Comparison of ENCODE assay signal across 17 cellular contexts in the genomic region with DNA sequence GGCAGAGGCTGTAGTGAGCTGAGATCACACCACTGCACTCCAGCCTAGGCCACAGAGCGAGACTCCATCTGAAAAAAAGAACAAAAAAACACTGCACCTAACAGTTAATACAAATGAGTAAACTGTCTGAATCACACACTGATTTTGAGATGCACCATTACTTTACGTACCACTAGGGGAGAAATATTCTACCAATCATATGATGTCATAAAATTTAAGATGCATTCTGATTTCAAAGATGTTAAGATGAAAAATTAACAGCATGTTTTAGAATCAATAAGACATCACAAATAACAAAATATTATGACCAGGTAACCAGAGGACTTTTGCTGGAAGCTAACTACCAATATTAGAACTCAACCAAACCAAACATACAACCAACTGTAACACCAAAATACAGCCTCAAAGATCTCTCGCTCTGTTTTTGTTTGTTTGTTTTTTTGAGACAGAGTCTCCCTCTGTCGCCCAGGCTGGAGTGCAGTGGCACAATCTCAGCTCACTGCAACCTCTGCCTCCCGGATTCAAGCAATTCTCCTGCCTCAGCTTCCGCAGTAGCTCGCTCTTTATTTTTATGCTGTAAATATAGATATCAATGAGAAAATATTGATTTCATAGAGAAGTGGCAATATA. TPM values are rescaled to one million over a fixed set of nuclear protein-coding genes. Genes with fewer than 3 reads are reported as not detected.
DNase-seq lines count a peak whose midpoint lies in the region; ATAC-seq and TF ChIP-seq lines count a peak whose summit lies in the region.
"Had no signal": no experiment of that assay in that cellular context is flagged by ENCODE, and none has a peak within 500 bp of the region (broad histone marks: within the 10 kb centered on the region; RNA-seq: fewer than 3 reads in every experiment).

No MANE protein-coding gene starts in this region.

- peak in 3 of 4 donors; percentile 13 to 40 (median 25) for ATAC-seq in psoas muscle
- ATAC-seq: gastroesophageal sphincter; stimulated activated effector memory CD8-positive, alpha-beta T cell treated with anti-CD3 and anti-CD28 coated beads, Interleukin-12 subunit alpha, Interleukin-12 subunit beta, amount 100 ng/mL, for 72 hours had no signal

- intact Hi-C loops in activated naive CD4-positive, alpha-beta T cell treated with anti-CD3 and anti-CD28 coated beads for 36 hours (cut with micrococcal nuclease): no loop called here
- intact Hi-C loops in psoas muscle (cut with DNase I): no loop called here

- H3K36me3 ChIP-seq in SK-N-MC (ENCODE audit: insufficient read depth, low read length) (no peaks in the 10 kb centered on the region), psoas muscle (ENCODE audit: insufficient read depth in 1 of 2, low read depth in 1 of 2) (no peaks in the 10 kb centered on the region)
- H3K36me3 ChIP-seq: gastroesophageal sphincter had no signal

- WGBS in psoas muscle, 3 donors: 81 to 96% (median 84%) methylated on average over 7 of the region's 7 CpGs

- no peaks in the 10 kb centered on the region for H3K27me3 Mint-ChIP-seq in activated naive CD4-positive, alpha-beta T cell treated with anti-CD3 and anti-CD28 coated beads, Interleukin-2, amount 10 ng/mL, durations not matched to agents 7 days and 5 days
- no peaks in the 10 kb centered on the region for H3K27me3 Mint-ChIP-seq in activated naive CD4-positive, alpha-beta T cell treated with anti-CD3 and anti-CD28 coated beads for 36 hours (ENCODE audit: low read depth)

- TF ChIP-seq CTCF in psoas muscle (IDR thresholded peaks at IDR 0.05): no peak
- no peak for TF ChIP-seq CTCF in coronary artery (IDR thresholded peaks at IDR 0.05)

- CTCF ChIA-PET in activated naive CD4-positive, alpha-beta T cell treated with anti-CD3 and anti-CD28 coated beads, Interleukin-2, amount 10 ng/mL, durations not matched to agents 7 days and 5 days (lab: Charles Lee): no interaction called here
- CTCF ChIA-PET in activated naive CD4-positive, alpha-beta T cell treated with anti-CD3 and anti-CD28 coated beads for 36 hours (lab: Charles Lee): no interaction called here

- H3K4me3 ChIP-seq in SK-N-MC (no peak overlapping the region), psoas muscle (peak overlapping the region; percentile 46), coronary artery (no peak overlapping the region)
- H3K4me3 ChIP-seq: gastroesophageal sphincter, GM23338 had no signal

- peaks cover 35% of the 10 kb centered on the region for H3K4me1 Mint-ChIP-seq in activated naive CD4-positive, alpha-beta T cell treated with anti-CD3 and anti-CD28 coated beads, Interleukin-2, amount 10 ng/mL, durations not matched to agents 7 days and 5 days
- peaks cover 67% of the 10 kb centered on the region for H3K4me1 Mint-ChIP-seq in activated naive CD4-positive, alpha-beta T cell treated with anti-CD3 and anti-CD28 coated beads for 36 hours (ENCODE audit: low read depth)

- no peak overlapping the region for H3K4me3 Mint-ChIP-seq in activated naive CD4-positive, alpha-beta T cell treated with anti-CD3 and anti-CD28 coated beads, Interleukin-2, amount 10 ng/mL, durations not matched to agents 7 days and 5 days
- H3K4me3 Mint-ChIP-seq in activated naive CD4-positive, alpha-beta T cell treated with anti-CD3 and anti-CD28 coated beads for 36 hours: no peak overlapping the region
- H3K4me3 Mint-ChIP-seq: GM23338; stimulated activated effector memory CD8-positive, alpha-beta T cell treated with anti-CD3 and anti-CD28 coated beads, Interleukin-12 subunit alpha, Interleukin-12 subunit beta, amount 100 ng/mL, for 72 hours had no signal

- no peaks in the 10 kb centered on the region for H3K9me3 Mint-ChIP-seq in activated naive CD4-positive, alpha-beta T cell treated with anti-CD3 and anti-CD28 coated beads, Interleukin-2, amount 10 ng/mL, durations not matched to agents 7 days and 5 days
- no peaks in the 10 kb centered on the region for H3K9me3 Mint-ChIP-seq in activated naive CD4-positive, alpha-beta T cell treated with anti-CD3 and anti-CD28 coated beads for 36 hours
- H3K9me3 Mint-ChIP-seq: GM23338; stimulated activated effector memory CD8-positive, alpha-beta T cell treated with anti-CD3 and anti-CD28 coated beads, Interleukin-12 subunit alpha, Interleukin-12 subunit beta, amount 100 ng/mL, for 72 hours had no signal

- peaks cover 61% of the 10 kb centered on the region for H3K4me1 ChIP-seq in psoas muscle

- DNase-seq in activated naive CD4-positive, alpha-beta T cell treated with anti-CD3 and anti-CD28 coated beads, Interleukin-2, amount 10 ng/mL, durations not matched to agents 7 days and 5 days: no peak
- no peak for DNase-seq in activated naive CD4-positive, alpha-beta T cell treated with anti-CD3 and anti-CD28 coated beads for 36 hours
- DNase-seq in SK-N-MC (ENCODE audit: low read depth, low spot score) (no peak), globus pallidus (ENCODE audit: low spot score) (peak; percentile 22), psoas muscle (no peak), SHP77 (lab: John Stamatoyannopoulos, UW) (no peak), coronary artery (ENCODE audit: low spot score) (no peak)
- no peak for DNase-seq in central memory CD4-positive, alpha-beta T cell
- DNase-seq: activated CD4-positive, alpha-beta T cell treated with anti-CD3 and anti-CD28 coated beads, Interleukin-2, amount 50 U/mL, for 4 hours; activated naive CD4-positive, alpha-beta T cell treated with Interleukin-2 at 50 U/mL for 16 hours; NCI-H1105; NCI-H524 treated with DMSO at 0.1 percent for 48 hours had no signal

- H3K27ac Mint-ChIP-seq in activated naive CD4-positive, alpha-beta T cell treated with anti-CD3 and anti-CD28 coated beads, Interleukin-2, amount 10 ng/mL, durations not matched to agents 7 days and 5 days: peak overlapping the region; percentile 5
- no peak overlapping the region for H3K27ac Mint-ChIP-seq in activated naive CD4-positive, alpha-beta T cell treated with anti-CD3 and anti-CD28 coated beads for 36 hours
- H3K27ac Mint-ChIP-seq: GM23338; stimulated activated effector memory CD8-positive, alpha-beta T cell treated with anti-CD3 and anti-CD28 coated beads, Interleukin-12 subunit alpha, Interleukin-12 subunit beta, amount 100 ng/mL, for 72 hours had no signal

- no peaks in the 10 kb centered on the region for H3K9me3 ChIP-seq in SK-N-MC (ENCODE audit: low read depth, low read length)
- no peaks in the 10 kb centered on the region for H3K9me3 ChIP-seq in psoas muscle
- H3K9me3 ChIP-seq: gastroesophageal sphincter had no signal

- peaks cover 16% of the 10 kb centered on the region for H3K36me3 Mint-ChIP-seq in activated naive CD4-positive, alpha-beta T cell treated with anti-CD3 and anti-CD28 coated beads, Interleukin-2, amount 10 ng/mL, durations not matched to agents 7 days and 5 days
- peaks cover 5% of the 10 kb centered on the region for H3K36me3 Mint-ChIP-seq in activated naive CD4-positive, alpha-beta T cell treated with anti-CD3 and anti-CD28 coated beads for 36 hours (ENCODE audit: low read depth)

- no peak overlapping the region for H3K9ac ChIP-seq in SK-N-MC (ENCODE audit: insufficient read length)

- no peaks in the 10 kb centered on the region for H3K27me3 ChIP-seq in psoas muscle (ENCODE audit: insufficient read depth in 3 of 3, low read length in 2 of 3)
- H3K27me3 ChIP-seq: gastroesophageal sphincter had no signal

- H3K27ac ChIP-seq in SK-N-MC (peak overlapping the region; percentile 89), psoas muscle (peak overlapping the region; percentile 75), coronary artery (no peak overlapping the region)
- H3K27ac ChIP-seq: epithelial cell of prostate, gastroesophageal sphincter, VCaP had no signal

RNA-seq across cellular contexts. Expression of gene GLG1, which starts 31.6 kb away (rescaled TPM):
- total RNA-seq in activated naive CD4-positive, alpha-beta T cell treated with anti-CD3 and anti-CD28 coated beads for 36 hours: 10 to 100 TPM; 60.8 to 62.0 TPM
- 100 to 1,000 TPM in 1 of 4 donors, 10 to 100 TPM in 3; 60.1 to 107 (median 76.5) TPM for total RNA-seq in psoas muscle
- polyA plus RNA-seq in psoas muscle: 10 to 100 TPM; 19.7 to 57.6 (median 24.6) TPM

Comparison
In these comparisons a context has a peak if more than half of its experiments do, and no peak if none do; other contexts are left out.
1. H3K27ac ChIP-seq: peak in SK-N-MC (single experiment) and psoas muscle (single experiment); none in coronary artery (0 of 2).